In genomic region chr17:30600830-30601494, GRCh38 we compare ENCODE assay signal across 9 cellular contexts.
A peak's percentile ranks its signal among the peaks of the same experiment; 100 is the strongest.
DNase-seq lines count a peak whose midpoint lies in the region; ATAC-seq, FAIRE-seq and TF ChIP-seq lines count a peak whose summit lies in the region.
"Had no signal": no experiment of that assay in that cellular context is flagged by ENCODE, and none has a peak within 500 bp of the region (broad histone marks: within the 10 kb centered on the region; RNA-seq: fewer than 3 reads in every experiment).

No MANE protein-coding gene starts in this region.

- H3K9me3 ChIP-seq in SJSA1 (replicated peaks): no peaks in the 10 kb centered on the region
- H3K9me3 ChIP-seq in kidney (ENCODE audit: control insufficient read depth in 1 of 2, low read length in 2 of 2): no peaks in the 10 kb centered on the region

- H3K27me3 ChIP-seq in SJSA1 (replicated peaks): no peaks in the 10 kb centered on the region

- DNase-seq in NCI-H1105 (lab: John Stamatoyannopoulos, UW): peak; percentile 39
- DNase-seq in NCI-H1105 treated with DMSO at 0.1 percent for 48 hours (lab: John Stamatoyannopoulos, UW): no peak
- DNase-seq in SJSA1 (ENCODE audit: low read depth in 1 of 2, low spot score in 2 of 2): peak in 1 of 2 experiments; percentile 41
- peak in 1 of 2 donors; percentile 29 for DNase-seq in cardiac fibroblast (ENCODE audit: low read depth in 2 of 2)
- DNase-seq in kidney: no peak
- DNase-seq in stimulated activated CD4-positive, alpha-beta T cell treated with anti-CD3 and anti-CD28 coated beads, Interleukin-15, amount 100 ng/mL, for 24 hours: peak; percentile 32
- DNase-seq in effector CD4-positive, alpha-beta T cell: no peak

- peaks cover 26% of the 10 kb centered on the region for H3K4me1 ChIP-seq in SJSA1 (replicated peaks)
- H3K4me1 ChIP-seq in kidney (ENCODE audit: control insufficient read depth in 1 of 2, insufficient read depth in 1 of 2, low read depth in 1 of 2, low read length in 2 of 2): no peaks in the 10 kb centered on the region

- intact Hi-C loops in kidney (cut with DNase I): no loop called here

- peak; percentile 7 for ATAC-seq in HG02981 (IDR thresholded peaks at IDR 0.05; ENCODE audit: unreplicated experiment)

- TF ChIP-seq CTCF in cardiac fibroblast (IDR thresholded peaks at IDR 0.05; ENCODE audit: low read depth, low read length) (no peak), kidney (IDR thresholded peaks at IDR 0.05; ENCODE audit: borderline replicate concordance, extremely low read depth, insufficient read depth) (no peak)

- FAIRE-seq in kidney (lab: Jason Lieb, UNC): no peak
- FAIRE-seq: endometrium had no signal

- no peak overlapping the region; the same call in 1 of the 2 replicates for H3K27ac ChIP-seq in SJSA1
- peak overlapping the region; percentile 95 to 96 for H3K27ac ChIP-seq in kidney (ENCODE audit: low read depth in 2 of 2, low read length in 2 of 2)

- H3K36me3 ChIP-seq in SJSA1 (no peaks in the 10 kb centered on the region; the same call in 1 of the 2 replicates), kidney (ENCODE audit: control insufficient read depth in 1 of 2, insufficient read depth in 2 of 2, low read length in 2 of 2) (no peaks in the 10 kb centered on the region)

- H3K4me3 ChIP-seq in SJSA1 (peak overlapping the region; percentile 79), cardiac fibroblast (replicated peaks in 1 of 2; ENCODE audit: low read depth in 2 of 2, low read length in 2 of 2) (peak overlapping the region; percentile 71 to 82), kidney (ENCODE audit: low read length in 2 of 2) (peak overlapping the region; percentile 84 to 85)

- peak overlapping the region; percentile 72 to 87 for H3K9ac ChIP-seq in kidney (ENCODE audit: low read length in 2 of 2)

Comparison
In these comparisons a context has a peak if more than half of its experiments do, and no peak if none do; other contexts are left out.
1. DNase-seq: peak in NCI-H1105 (single experiment) and stimulated activated CD4-positive, alpha-beta T cell treated with anti-CD3 and anti-CD28 coated beads, Interleukin-15, amount 100 ng/mL, for 24 hours (single experiment); none in NCI-H1105 treated with DMSO at 0.1 percent for 48 hours (single experiment), kidney (single experiment) and effector CD4-positive, alpha-beta T cell (single experiment).
2. Peak in every context shown above with its lines, with median percentiles within 50 percentile points of each other: H3K4me3 ChIP-seq.